In genomic region chr11:16883179-16883578, GRCh38 we compare ENCODE assay signal across 8 cellular contexts.
DNase-seq lines count a peak whose midpoint lies in the region; ATAC-seq and TF ChIP-seq lines count a peak whose summit lies in the region.

No MANE protein-coding gene starts in this region.

- POLR2A ChIA-PET in PC-3 (lab: Charles Lee; ENCODE audit: unreplicated experiment) = interaction anchor here (0.5 kb wide), 1 partner anchor 42 kb away, joined by 3 read pairs; no protein-coding TSS in a partner anchor

- H3K36me3 ChIP-seq in PC-3 (ENCODE audit: low read depth, low read length) = no peaks in the 10 kb centered on the region
- H3K36me3 ChIP-seq in gastrocnemius medialis = no peaks in the 10 kb centered on the region

- H3F3A ChIP-seq in PC-3 (ENCODE audit: low read length, unreplicated experiment) = no peaks in the 10 kb centered on the region

- H3K27ac ChIP-seq in PC-3 (ENCODE audit: low read length) = peak overlapping the region; percentile 47
- H3K27ac ChIP-seq in gastrocnemius medialis = no peak overlapping the region

- H4K20me1 ChIP-seq in PC-3 (ENCODE audit: low read length) = no peaks in the 10 kb centered on the region

- CTCF ChIA-PET in PC-3 (lab: Charles Lee) = interaction anchor here (0.5 to 2.1 kb wide), 12 partner anchors 9 to 121 kb away, joined by 3 to 20 read pairs (median 3); no protein-coding TSS in a partner anchor

- no peak for TF ChIP-seq POLR2A in gastrocnemius medialis (IDR thresholded peaks at IDR 0.05)

- no TSS peak for BruUV-seq in PC-3 (replicated peaks; lab: Mats Ljungman, UMichigan)

- H3K4me1 ChIP-seq in PC-3 (ENCODE audit: insufficient read depth, low read length) = peaks cover 32% of the 10 kb centered on the region
- H3K4me1 ChIP-seq in gastrocnemius medialis = peaks cover 14 to 16% of the 10 kb centered on the region in 2 donors

- H3K9me2 ChIP-seq in PC-3 (replicated peaks; ENCODE audit: low read length) = no peaks in the 10 kb centered on the region

- intact Hi-C loops in PC-3 (cut with micrococcal nuclease) (loop anchor here (1.0 to 5.0 kb wide), 5 partner anchors 35 to 251 kb away; no protein-coding TSS in a partner anchor), gastrocnemius medialis (cut with DNase I; ENCODE audit: low total_unique reads) (no loop called here)

- no peaks in the 10 kb centered on the region for H3K27me3 ChIP-seq in PC-3 (ENCODE audit: low read length)
- H3K27me3 ChIP-seq in gastrocnemius medialis = no peaks in the 10 kb centered on the region

- in situ Hi-C loops in gastrocnemius medialis (cut with MboI; ENCODE audit: low sequenced_read_pairs in 4 of 4) = loop anchor here in 1 of 4 donors (5.0 kb wide), 1 partner anchor 61 kb away; no protein-coding TSS in a partner anchor

- peak overlapping the region; percentile 67 for H3K4me2 ChIP-seq in PC-3 (ENCODE audit: low read length)

- H3K9ac ChIP-seq in PC-3 (ENCODE audit: low read length) = 0 out of 2 replicates have a peak overlapping the region, but pooled peaks have one; percentile 18

- 0 out of 2 replicates have a peak overlapping the region, but pooled peaks have one; percentile 33 for H2AFZ ChIP-seq in PC-3 (ENCODE audit: low read length)

- H3K9me3 ChIP-seq in PC-3 (ENCODE audit: low read length) (no peaks in the 10 kb centered on the region), gastrocnemius medialis (no peaks in the 10 kb centered on the region)

- DNase-seq in HPDE6-E6E7 (ENCODE audit: extremely low spot score) (peak; percentile 61), PC-3 (peak; percentile 94), gastrocnemius medialis (peak; percentile 16 to 20), NCI-H1048 (lab: John Stamatoyannopoulos, UW) (no peak)
- no peak for DNase-seq in stimulated activated CD4-positive, alpha-beta T cell treated with anti-CD3 and anti-CD28 coated beads, Interleukin-2, amount 100 ng/mL, for 48 hours

- TF ChIP-seq CTCF in PC-3 (conservative IDR thresholded peaks at IDR 0.05; ENCODE audit: low read depth, low read length) (peak; percentile 69), gastrocnemius medialis (IDR thresholded peaks at IDR 0.05 in 4 of 5, conservative IDR thresholded peaks at IDR 0.05 in 1 of 5) (peak in 3 of 5 experiments; percentile 22 to 39 (median 38))

- peaks cover 20% of the 10 kb centered on the region for H3K79me2 ChIP-seq in PC-3 (ENCODE audit: low read length)

- H3K4me3 ChIP-seq in PC-3 (ENCODE audit: low read length) (no peak overlapping the region), gastrocnemius medialis (no peak overlapping the region)

- peak; percentile 88 for ATAC-seq in PC-3
- ATAC-seq in esophagus mucosa = peak; percentile 93
- ATAC-seq in gastrocnemius medialis = peak in 1 of 2 donors; percentile 45
- ATAC-seq in GM18520 (IDR thresholded peaks at IDR 0.05; ENCODE audit: unreplicated experiment) = no peak
- no peak for ATAC-seq in GM21390 (IDR thresholded peaks at IDR 0.05; ENCODE audit: unreplicated experiment)

Comparison
In these comparisons a context has a peak if more than half of its experiments do, and no peak if none do; other contexts are left out.
1. DNase-seq: peak in HPDE6-E6E7 (single experiment), PC-3 (single experiment) and gastrocnemius medialis (2 of 2); none in stimulated activated CD4-positive, alpha-beta T cell treated with anti-CD3 and anti-CD28 coated beads, Interleukin-2, amount 100 ng/mL, for 48 hours (0 of 2) and NCI-H1048 (single experiment).
2. ATAC-seq: peak in PC-3 (single experiment) and esophagus mucosa (single experiment); none in GM18520 (single experiment) and GM21390 (single experiment).